9 cellular contexts compared by ENCODE assay signal in genomic region chr14:61478971-61479473, GRCh38.
A peak's percentile ranks its signal among the peaks of the same experiment; 100 is the strongest.
DNase-seq lines count a peak whose midpoint lies in the region; ATAC-seq, FAIRE-seq and TF ChIP-seq lines count a peak whose summit lies in the region.
"Had no signal": no experiment of that assay in that cellular context is flagged by ENCODE, and none has a peak within 500 bp of the region (broad histone marks: within the 10 kb centered on the region; RNA-seq: fewer than 3 reads in every experiment).

No MANE protein-coding gene starts in this region.

- H3K27ac ChIP-seq in small intestine (ENCODE audit: low read depth in 1 of 2, low read length in 1 of 2) = peak overlapping the region; percentile 27 to 96
- H3K27ac ChIP-seq: SK-N-MC had no signal

- TF ChIP-seq CTCF in type B pancreatic cell (conservative IDR thresholded peaks at IDR 0.05) = no peak

- H3K9me3 Mint-ChIP-seq in activated T-helper 1 cell treated with anti-CD3 and anti-CD28 coated beads, Interleukin-12 subunit alpha, Interleukin-12 subunit beta, Interleukin-2, Interleukin-4 antibody, amounts not matched to agents 30 ng/mL and 10 ng/mL and 1 ng/mL, durations not matched to agents 14 hours and 24 hours and 36 hours = no peaks in the 10 kb centered on the region
- H3K9me3 Mint-ChIP-seq in type B pancreatic cell = no peaks in the 10 kb centered on the region

- intact Hi-C loops in activated T-helper 1 cell treated with anti-CD3 and anti-CD28 coated beads, Interleukin-12 subunit alpha, Interleukin-12 subunit beta, Interleukin-2, Interleukin-4 antibody, amounts not matched to agents 30 ng/mL and 10 ng/mL and 1 ng/mL, durations not matched to agents 14 hours and 24 hours and 36 hours (cut with micrococcal nuclease) = loop anchor here (10.0 kb wide), 1 partner anchor 86 kb away; no protein-coding TSS in a partner anchor

- 49 to 72% (median 60%) methylated on average over 6 of the region's 6 CpGs for WGBS in small intestine, 3 donors

- H3K27me3 Mint-ChIP-seq in activated T-helper 1 cell treated with anti-CD3 and anti-CD28 coated beads, Interleukin-12 subunit alpha, Interleukin-12 subunit beta, Interleukin-2, Interleukin-4 antibody, amounts not matched to agents 30 ng/mL and 10 ng/mL and 1 ng/mL, durations not matched to agents 14 hours and 24 hours and 36 hours (ENCODE audit: insufficient read depth) = no peaks in the 10 kb centered on the region
- H3K27me3 Mint-ChIP-seq in type B pancreatic cell = no peaks in the 10 kb centered on the region

- H3K4me3 ChIP-seq in small intestine (ENCODE audit: low read depth in 1 of 2, low read length in 2 of 2) = no peak overlapping the region
- H3K4me3 ChIP-seq: SK-N-MC had no signal

- H3K36me3 Mint-ChIP-seq in activated T-helper 1 cell treated with anti-CD3 and anti-CD28 coated beads, Interleukin-12 subunit alpha, Interleukin-12 subunit beta, Interleukin-2, Interleukin-4 antibody, amounts not matched to agents 30 ng/mL and 10 ng/mL and 1 ng/mL, durations not matched to agents 14 hours and 24 hours and 36 hours (ENCODE audit: low read depth) = peaks cover 34% of the 10 kb centered on the region
- H3K36me3 Mint-ChIP-seq in type B pancreatic cell = peaks cover 3% of the 10 kb centered on the region

- peak; percentile 62 for DNase-seq in activated CD8-positive, alpha-beta memory T cell treated with anti-CD3 and anti-CD28 coated beads, Interleukin-2, amount 50 U/mL, for 48 hours
- no peak for DNase-seq in activated CD8-positive, alpha-beta memory T cell treated with anti-CD3 and anti-CD28 coated beads for 24 hours
- no peak for DNase-seq in activated T-helper 1 cell treated with anti-CD3 and anti-CD28 coated beads, Interleukin-12 subunit alpha, Interleukin-12 subunit beta, Interleukin-2, Interleukin-4 antibody, amounts not matched to agents 30 ng/mL and 10 ng/mL and 1 ng/mL, durations not matched to agents 14 hours and 24 hours and 36 hours (ENCODE audit: low spot score)
- no peak for DNase-seq in small intestine
- no peak for DNase-seq in NCI-H510A treated with DMSO at 0.1 percent for 48 hours (lab: John Stamatoyannopoulos, UW)
- DNase-seq in type B pancreatic cell (ENCODE audit: extremely low spot score, unreplicated experiment) = no peak
- DNase-seq in NCI-H187 (lab: John Stamatoyannopoulos, UW) = no peak

- no peaks in the 10 kb centered on the region for H3K36me3 ChIP-seq in small intestine (ENCODE audit: control insufficient read depth in 2 of 2, insufficient read depth in 2 of 2, low read length in 2 of 2)

- H3K4me1 ChIP-seq in small intestine (ENCODE audit: control insufficient read depth in 2 of 2, insufficient read depth in 1 of 2, low read depth in 1 of 2, low read length in 1 of 2) = peaks cover 0 to 25% of the 10 kb centered on the region in 2 donors

- no peak for FAIRE-seq in small intestine (lab: Jason Lieb, UNC)

- H3K4me1 Mint-ChIP-seq in activated T-helper 1 cell treated with anti-CD3 and anti-CD28 coated beads, Interleukin-12 subunit alpha, Interleukin-12 subunit beta, Interleukin-2, Interleukin-4 antibody, amounts not matched to agents 30 ng/mL and 10 ng/mL and 1 ng/mL, durations not matched to agents 14 hours and 24 hours and 36 hours (ENCODE audit: low read depth) = peaks cover 96% of the 10 kb centered on the region
- peaks cover 23% of the 10 kb centered on the region for H3K4me1 Mint-ChIP-seq in type B pancreatic cell (ENCODE audit: unreplicated experiment)

- ATAC-seq in HG03103 (IDR thresholded peaks at IDR 0.05; ENCODE audit: low read depth, unreplicated experiment) = peak; percentile 42

- peak overlapping the region; percentile 94 for H3K27ac Mint-ChIP-seq in activated T-helper 1 cell treated with anti-CD3 and anti-CD28 coated beads, Interleukin-12 subunit alpha, Interleukin-12 subunit beta, Interleukin-2, Interleukin-4 antibody, amounts not matched to agents 30 ng/mL and 10 ng/mL and 1 ng/mL, durations not matched to agents 14 hours and 24 hours and 36 hours
- H3K27ac Mint-ChIP-seq in type B pancreatic cell = no peak overlapping the region

- H3K27me3 ChIP-seq in small intestine (ENCODE audit: control insufficient read depth in 2 of 2, insufficient read depth in 2 of 2, low read length in 2 of 2) = no peaks in the 10 kb centered on the region

- H3K4me3 Mint-ChIP-seq in activated T-helper 1 cell treated with anti-CD3 and anti-CD28 coated beads, Interleukin-12 subunit alpha, Interleukin-12 subunit beta, Interleukin-2, Interleukin-4 antibody, amounts not matched to agents 30 ng/mL and 10 ng/mL and 1 ng/mL, durations not matched to agents 14 hours and 24 hours and 36 hours = peak overlapping the region; percentile 76
- H3K4me3 Mint-ChIP-seq in type B pancreatic cell = no peak overlapping the region

- no peaks in the 10 kb centered on the region for H3K9me3 ChIP-seq in small intestine (ENCODE audit: control insufficient read depth, low read depth)
